In the genomic region with DNA sequence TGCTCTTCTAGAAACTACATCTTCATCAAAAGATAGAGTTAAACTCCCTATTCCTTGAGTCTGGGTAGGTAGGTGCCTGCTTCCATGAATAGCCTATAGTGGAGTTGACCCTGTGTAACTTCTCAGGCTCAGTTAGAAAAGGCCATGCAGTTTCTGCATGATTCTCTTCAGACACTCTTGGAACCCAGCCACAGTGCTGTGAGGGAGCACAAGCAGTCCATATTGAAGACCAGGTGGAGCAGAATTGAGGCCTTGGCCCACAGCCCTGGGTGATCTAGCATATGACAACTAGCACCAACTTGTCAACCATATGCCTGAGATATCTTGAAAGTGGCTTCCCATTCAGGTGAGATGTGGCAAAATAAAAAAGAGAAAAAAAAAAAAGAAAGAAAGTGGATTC, we compare ENCODE assay signal across 22 cellular contexts. TPM values are rescaled to one million over a fixed set of nuclear protein-coding genes. Genes with fewer than 3 reads are reported as not detected.
DNase-seq lines count a peak whose midpoint lies in the region; ATAC-seq lines count a peak whose summit lies in the region.
"Had no signal": no experiment of that assay in that cellular context is flagged by ENCODE, and none has a peak within 500 bp of the region (broad histone marks: within the 10 kb centered on the region; RNA-seq: fewer than 3 reads in every experiment).

No MANE protein-coding gene starts in this region.

- peak; percentile 31 for ATAC-seq in stimulated activated effector memory CD8-positive, alpha-beta T cell treated with anti-CD3 and anti-CD28 coated beads, Interleukin-12 subunit alpha, Interleukin-12 subunit beta, amount 100 ng/mL, for 72 hours
- ATAC-seq in GM21786 (IDR thresholded peaks at IDR 0.05; ENCODE audit: unreplicated experiment), result no peak
- no peak for ATAC-seq in activated CD8-positive, alpha-beta T cell treated with anti-CD3 and anti-CD28 coated beads, Interleukin-2, amount 10 ng/mL, durations not matched to agents 7 days and 5 days
- ATAC-seq: A549, GM23338, K562 had no signal

- DNase-seq in DMS 273 treated with DMSO at 0.1 percent for 48 hours (lab: John Stamatoyannopoulos, UW), result peak; percentile 68
- peak; percentile 65 for DNase-seq in NCI-H1694 (lab: John Stamatoyannopoulos, UW)
- DNase-seq in cerebellar cortex (ENCODE audit: low spot score), result peak; percentile 98
- no peak for DNase-seq in stimulated activated effector memory CD8-positive, alpha-beta T cell treated with anti-CD3 and anti-CD28 coated beads, Interleukin-12 subunit alpha, Interleukin-12 subunit beta, amount 100 ng/mL, for 72 hours (ENCODE audit: low spot score in 2 of 2)
- DNase-seq in activated CD8-positive, alpha-beta T cell treated with anti-CD3 and anti-CD28 coated beads, Interleukin-2, amount 10 ng/mL, durations not matched to agents 7 days and 5 days, result no peak
- no peak for DNase-seq in NCI-H226
- DNase-seq: AML-193; CD4-positive, alpha-beta T cell; DND-41; H9; MG63; NCI-H1105 treated with DMSO at 0.1 percent for 48 hours; NCI-H2081 treated with DMSO at 0.1 percent for 48 hours; NCI-H526; NCI-H82; SHP77 treated with DMSO at 0.1 percent for 48 hours; T-helper 1 cell had no signal

- no peaks in the 10 kb centered on the region for H3K36me3 Mint-ChIP-seq in stimulated activated effector memory CD8-positive, alpha-beta T cell treated with anti-CD3 and anti-CD28 coated beads, Interleukin-12 subunit alpha, Interleukin-12 subunit beta, amount 100 ng/mL, for 72 hours
- H3K36me3 Mint-ChIP-seq in activated CD8-positive, alpha-beta T cell treated with anti-CD3 and anti-CD28 coated beads, Interleukin-2, amount 10 ng/mL, durations not matched to agents 7 days and 5 days (ENCODE audit: low read depth), result no peaks in the 10 kb centered on the region

- no peak overlapping the region for H3K27ac Mint-ChIP-seq in stimulated activated effector memory CD8-positive, alpha-beta T cell treated with anti-CD3 and anti-CD28 coated beads, Interleukin-12 subunit alpha, Interleukin-12 subunit beta, amount 100 ng/mL, for 72 hours
- no peak overlapping the region for H3K27ac Mint-ChIP-seq in activated CD8-positive, alpha-beta T cell treated with anti-CD3 and anti-CD28 coated beads, Interleukin-2, amount 10 ng/mL, durations not matched to agents 7 days and 5 days
- H3K27ac Mint-ChIP-seq: CD4-positive, alpha-beta T cell; GM23338 had no signal

- peaks cover 9% of the 10 kb centered on the region for H3K27me3 Mint-ChIP-seq in activated CD8-positive, alpha-beta T cell treated with anti-CD3 and anti-CD28 coated beads, Interleukin-2, amount 10 ng/mL, durations not matched to agents 7 days and 5 days (ENCODE audit: low read depth)
- H3K27me3 Mint-ChIP-seq: CD4-positive, alpha-beta T cell had no signal

- POLR2A ChIA-PET in activated CD8-positive, alpha-beta T cell treated with anti-CD3 and anti-CD28 coated beads, Interleukin-2, amount 10 ng/mL, durations not matched to agents 7 days and 5 days (lab: Charles Lee), result interaction anchor here (0.6 kb wide), 1 partner anchor 15 kb away, joined by 4 read pairs; no protein-coding TSS in a partner anchor

- CTCF ChIA-PET in activated CD8-positive, alpha-beta T cell treated with anti-CD3 and anti-CD28 coated beads, Interleukin-2, amount 10 ng/mL, durations not matched to agents 7 days and 5 days (lab: Charles Lee), result no interaction called here

- no peaks in the 10 kb centered on the region for H3K9me3 Mint-ChIP-seq in stimulated activated effector memory CD8-positive, alpha-beta T cell treated with anti-CD3 and anti-CD28 coated beads, Interleukin-12 subunit alpha, Interleukin-12 subunit beta, amount 100 ng/mL, for 72 hours
- no peaks in the 10 kb centered on the region for H3K9me3 Mint-ChIP-seq in activated CD8-positive, alpha-beta T cell treated with anti-CD3 and anti-CD28 coated beads, Interleukin-2, amount 10 ng/mL, durations not matched to agents 7 days and 5 days (ENCODE audit: insufficient read depth)
- H3K9me3 Mint-ChIP-seq: CD4-positive, alpha-beta T cell; GM23338; H9 had no signal

- H3K4me3 Mint-ChIP-seq in stimulated activated effector memory CD8-positive, alpha-beta T cell treated with anti-CD3 and anti-CD28 coated beads, Interleukin-12 subunit alpha, Interleukin-12 subunit beta, amount 100 ng/mL, for 72 hours, result no peak overlapping the region
- H3K4me3 Mint-ChIP-seq in activated CD8-positive, alpha-beta T cell treated with anti-CD3 and anti-CD28 coated beads, Interleukin-2, amount 10 ng/mL, durations not matched to agents 7 days and 5 days, result no peak overlapping the region
- H3K4me3 Mint-ChIP-seq: CD4-positive, alpha-beta T cell; GM23338; H9 had no signal

- no peaks in the 10 kb centered on the region for H3K4me1 Mint-ChIP-seq in stimulated activated effector memory CD8-positive, alpha-beta T cell treated with anti-CD3 and anti-CD28 coated beads, Interleukin-12 subunit alpha, Interleukin-12 subunit beta, amount 100 ng/mL, for 72 hours
- H3K4me1 Mint-ChIP-seq in activated CD8-positive, alpha-beta T cell treated with anti-CD3 and anti-CD28 coated beads, Interleukin-2, amount 10 ng/mL, durations not matched to agents 7 days and 5 days (ENCODE audit: low read depth), result no peaks in the 10 kb centered on the region
- H3K4me1 Mint-ChIP-seq: GM23338, H9 had no signal

RNA-seq across cellular contexts. Expression of a gene that starts 10.3 kb away (rescaled TPM):
- 10 to 100 TPM; 40.2 to 42.2 TPM for total RNA-seq in activated CD8-positive, alpha-beta T cell treated with anti-CD3 and anti-CD28 coated beads, Interleukin-2, amount 10 ng/mL, durations not matched to agents 7 days and 5 days

RNA-seq across cellular contexts. Expression of a gene that starts 27.7 kb away (rescaled TPM):
- total RNA-seq in activated CD8-positive, alpha-beta T cell treated with anti-CD3 and anti-CD28 coated beads, Interleukin-2, amount 10 ng/mL, durations not matched to agents 7 days and 5 days, result not detected
- total RNA-seq: HT1080, K562 had no signal

Comparison
In these comparisons a context has a peak if more than half of its experiments do, and no peak if none do; other contexts are left out.
1. DNase-seq: peak in DMS 273 treated with DMSO at 0.1 percent for 48 hours (single experiment), NCI-H1694 (single experiment) and cerebellar cortex (single experiment); none in stimulated activated effector memory CD8-positive, alpha-beta T cell treated with anti-CD3 and anti-CD28 coated beads, Interleukin-12 subunit alpha, Interleukin-12 subunit beta, amount 100 ng/mL, for 72 hours (0 of 2), activated CD8-positive, alpha-beta T cell treated with anti-CD3 and anti-CD28 coated beads, Interleukin-2, amount 10 ng/mL, durations not matched to agents 7 days and 5 days (single experiment) and NCI-H226 (single experiment).